Comparison of ENCODE assay signal across 9 cellular contexts in the genomic region with DNA sequence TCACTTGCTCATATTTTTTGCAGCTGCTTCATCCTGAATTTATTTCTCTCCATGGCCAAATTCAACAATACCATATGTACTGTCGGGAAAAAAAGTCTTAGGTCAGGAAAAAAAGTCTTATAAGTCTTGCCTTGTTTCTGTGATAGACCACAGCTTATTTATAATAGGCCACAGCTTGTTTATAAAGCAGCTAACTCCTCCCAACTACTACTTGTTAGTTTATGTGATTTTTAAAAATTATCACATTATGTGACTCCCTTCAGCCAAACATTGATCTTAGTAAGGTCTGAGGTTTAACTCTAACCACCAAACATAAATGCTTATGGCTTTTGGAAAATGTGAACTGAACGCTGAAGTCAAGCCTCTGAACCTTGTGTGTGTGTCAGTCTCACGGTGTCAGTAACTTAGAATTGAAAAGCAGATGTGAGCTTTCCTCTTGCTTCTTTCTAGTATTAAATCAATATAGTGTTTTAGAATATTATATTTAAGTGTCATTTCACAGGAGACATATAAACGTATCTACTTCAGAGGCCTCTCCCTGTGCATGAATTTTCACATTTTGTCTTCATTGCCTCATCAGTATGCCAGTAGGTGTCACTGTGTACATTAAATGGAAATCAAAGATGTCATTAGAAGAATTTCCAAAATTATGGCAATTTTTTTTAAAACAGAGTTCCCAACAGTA. TPM values are rescaled to one million over a fixed set of nuclear protein-coding genes. Genes with fewer than 3 reads are reported as not detected.
DNase-seq lines count a peak whose midpoint lies in the region; ATAC-seq, FAIRE-seq and TF ChIP-seq lines count a peak whose summit lies in the region.
"Had no signal": no experiment of that assay in that cellular context is flagged by ENCODE, and none has a peak within 500 bp of the region (broad histone marks: within the 10 kb centered on the region; RNA-seq: fewer than 3 reads in every experiment).

No MANE protein-coding gene starts in this region.

- ATAC-seq in stimulated activated effector memory CD8-positive, alpha-beta T cell treated with anti-CD3 and anti-CD28 coated beads, Interleukin-12 subunit alpha, Interleukin-12 subunit beta, amount 100 ng/mL, for 72 hours: no peak
- no peak for ATAC-seq in activated naive CD8-positive, alpha-beta T cell treated with anti-CD3 and anti-CD28 coated beads, Interleukin-2, amount 50 U/mL, for 24 hours

- TF ChIP-seq CTCF in bronchial epithelial cell (IDR thresholded peaks at IDR 0.05; ENCODE audit: insufficient read depth, low read length, severe bottlenecking) (peak; percentile 26), nephron (IDR thresholded peaks at IDR 0.05; ENCODE audit: unreplicated experiment in 3 of 3) (peak; percentile 54 to 68 (median 59))

- H3K9me3 Mint-ChIP-seq in nephron: no peaks in the 10 kb centered on the region
- no peaks in the 10 kb centered on the region for H3K9me3 Mint-ChIP-seq in stimulated activated effector memory CD8-positive, alpha-beta T cell treated with anti-CD3 and anti-CD28 coated beads, Interleukin-12 subunit alpha, Interleukin-12 subunit beta, amount 100 ng/mL, for 72 hours
- H3K9me3 Mint-ChIP-seq in activated naive CD8-positive, alpha-beta T cell treated with anti-CD3 and anti-CD28 coated beads, Interleukin-2, amount 50 U/mL, for 24 hours: no peaks in the 10 kb centered on the region
- H3K9me3 Mint-ChIP-seq: activated naive CD4-positive, alpha-beta T cell treated with anti-CD3 and anti-CD28 coated beads, Interleukin-2, amount 50 U/mL, for 24 hours had no signal

- H3K4me3 Mint-ChIP-seq in nephron: no peak overlapping the region
- H3K4me3 Mint-ChIP-seq in stimulated activated effector memory CD8-positive, alpha-beta T cell treated with anti-CD3 and anti-CD28 coated beads, Interleukin-12 subunit alpha, Interleukin-12 subunit beta, amount 100 ng/mL, for 72 hours: no peak overlapping the region
- no peak overlapping the region for H3K4me3 Mint-ChIP-seq in activated naive CD8-positive, alpha-beta T cell treated with anti-CD3 and anti-CD28 coated beads, Interleukin-2, amount 50 U/mL, for 24 hours
- H3K4me3 Mint-ChIP-seq: activated naive CD4-positive, alpha-beta T cell treated with anti-CD3 and anti-CD28 coated beads, Interleukin-2, amount 50 U/mL, for 24 hours had no signal

- H3K27me3 Mint-ChIP-seq in nephron (ENCODE audit: low read depth): no peaks in the 10 kb centered on the region
- H3K27me3 Mint-ChIP-seq in activated naive CD8-positive, alpha-beta T cell treated with anti-CD3 and anti-CD28 coated beads, Interleukin-2, amount 50 U/mL, for 24 hours: no peaks in the 10 kb centered on the region
- H3K27me3 Mint-ChIP-seq: activated naive CD4-positive, alpha-beta T cell treated with anti-CD3 and anti-CD28 coated beads, Interleukin-2, amount 50 U/mL, for 24 hours had no signal

- H3K4me3 ChIP-seq in bronchial epithelial cell (ENCODE audit: low read depth, low read length): no peak overlapping the region

- H3K27me3 ChIP-seq in bronchial epithelial cell (ENCODE audit: control insufficient read depth, insufficient read depth, low read length): no peaks in the 10 kb centered on the region

- peaks cover 19% of the 10 kb centered on the region for H3K4me1 Mint-ChIP-seq in nephron
- H3K4me1 Mint-ChIP-seq in stimulated activated effector memory CD8-positive, alpha-beta T cell treated with anti-CD3 and anti-CD28 coated beads, Interleukin-12 subunit alpha, Interleukin-12 subunit beta, amount 100 ng/mL, for 72 hours: peaks cover 4% of the 10 kb centered on the region
- no peaks in the 10 kb centered on the region for H3K4me1 Mint-ChIP-seq in activated naive CD8-positive, alpha-beta T cell treated with anti-CD3 and anti-CD28 coated beads, Interleukin-2, amount 50 U/mL, for 24 hours

- FAIRE-seq in bronchial epithelial cell (lab: Jason Lieb, UNC): no peak

- peak overlapping the region in 2 of 3 experiments; percentile 2 to 4 for H3K27ac Mint-ChIP-seq in nephron
- no peak overlapping the region for H3K27ac Mint-ChIP-seq in stimulated activated effector memory CD8-positive, alpha-beta T cell treated with anti-CD3 and anti-CD28 coated beads, Interleukin-12 subunit alpha, Interleukin-12 subunit beta, amount 100 ng/mL, for 72 hours
- no peak overlapping the region for H3K27ac Mint-ChIP-seq in activated naive CD8-positive, alpha-beta T cell treated with anti-CD3 and anti-CD28 coated beads, Interleukin-2, amount 50 U/mL, for 24 hours
- H3K27ac Mint-ChIP-seq: activated naive CD4-positive, alpha-beta T cell treated with anti-CD3 and anti-CD28 coated beads, Interleukin-2, amount 50 U/mL, for 24 hours had no signal

- no peaks in the 10 kb centered on the region for H3K36me3 Mint-ChIP-seq in nephron (ENCODE audit: low read depth)
- no peaks in the 10 kb centered on the region for H3K36me3 Mint-ChIP-seq in stimulated activated effector memory CD8-positive, alpha-beta T cell treated with anti-CD3 and anti-CD28 coated beads, Interleukin-12 subunit alpha, Interleukin-12 subunit beta, amount 100 ng/mL, for 72 hours
- no peaks in the 10 kb centered on the region for H3K36me3 Mint-ChIP-seq in activated naive CD8-positive, alpha-beta T cell treated with anti-CD3 and anti-CD28 coated beads, Interleukin-2, amount 50 U/mL, for 24 hours (ENCODE audit: low read depth)
- H3K36me3 Mint-ChIP-seq: activated naive CD4-positive, alpha-beta T cell treated with anti-CD3 and anti-CD28 coated beads, Interleukin-2, amount 50 U/mL, for 24 hours had no signal

- DNase-seq in EL (peak; percentile 20), M059J (ENCODE audit: low read depth) (peak; percentile 29), bronchial epithelial cell (ENCODE audit: low read depth) (peak; percentile 25), NCI-H187 (lab: John Stamatoyannopoulos, UW) (no peak)
- DNase-seq in stimulated activated effector memory CD8-positive, alpha-beta T cell treated with anti-CD3 and anti-CD28 coated beads, Interleukin-12 subunit alpha, Interleukin-12 subunit beta, amount 100 ng/mL, for 72 hours (ENCODE audit: low spot score in 2 of 2): no peak
- DNase-seq in activated naive CD8-positive, alpha-beta T cell treated with anti-CD3 and anti-CD28 coated beads, Interleukin-2, amount 50 U/mL, for 24 hours: no peak
- no peak for DNase-seq in activated CD8-positive, alpha-beta memory T cell treated with anti-CD3 and anti-CD28 coated beads for 24 hours

- H3K36me3 ChIP-seq in bronchial epithelial cell (ENCODE audit: control insufficient read depth, insufficient read depth, low read length): no peaks in the 10 kb centered on the region

RNA-seq across cellular contexts. Expression of a gene that starts 51.3 kb away (rescaled TPM):
- total RNA-seq in M059J (2014; rRNA removed; shearing (Covaris generic)): 27.2 and 58.8 TPM in 2 replicates
- 37.1 and 53.3 TPM in 2 replicates for total RNA-seq in bronchial epithelial cell

Comparison
In these comparisons a context has a peak if more than half of its experiments do, and no peak if none do; other contexts are left out.
1. DNase-seq: peak in EL (single experiment), M059J (single experiment) and bronchial epithelial cell (single experiment); none in stimulated activated effector memory CD8-positive, alpha-beta T cell treated with anti-CD3 and anti-CD28 coated beads, Interleukin-12 subunit alpha, Interleukin-12 subunit beta, amount 100 ng/mL, for 72 hours (0 of 2), activated naive CD8-positive, alpha-beta T cell treated with anti-CD3 and anti-CD28 coated beads, Interleukin-2, amount 50 U/mL, for 24 hours (single experiment), NCI-H187 (0 of 2) and activated CD8-positive, alpha-beta memory T cell treated with anti-CD3 and anti-CD28 coated beads for 24 hours (single experiment).
2. H3K27ac Mint-ChIP-seq: peak in nephron (2 of 3); none in stimulated activated effector memory CD8-positive, alpha-beta T cell treated with anti-CD3 and anti-CD28 coated beads, Interleukin-12 subunit alpha, Interleukin-12 subunit beta, amount 100 ng/mL, for 72 hours (single experiment) and activated naive CD8-positive, alpha-beta T cell treated with anti-CD3 and anti-CD28 coated beads, Interleukin-2, amount 50 U/mL, for 24 hours (single experiment).